Comparison of ENCODE assay signal across 1 cellular context in the genomic region with DNA sequence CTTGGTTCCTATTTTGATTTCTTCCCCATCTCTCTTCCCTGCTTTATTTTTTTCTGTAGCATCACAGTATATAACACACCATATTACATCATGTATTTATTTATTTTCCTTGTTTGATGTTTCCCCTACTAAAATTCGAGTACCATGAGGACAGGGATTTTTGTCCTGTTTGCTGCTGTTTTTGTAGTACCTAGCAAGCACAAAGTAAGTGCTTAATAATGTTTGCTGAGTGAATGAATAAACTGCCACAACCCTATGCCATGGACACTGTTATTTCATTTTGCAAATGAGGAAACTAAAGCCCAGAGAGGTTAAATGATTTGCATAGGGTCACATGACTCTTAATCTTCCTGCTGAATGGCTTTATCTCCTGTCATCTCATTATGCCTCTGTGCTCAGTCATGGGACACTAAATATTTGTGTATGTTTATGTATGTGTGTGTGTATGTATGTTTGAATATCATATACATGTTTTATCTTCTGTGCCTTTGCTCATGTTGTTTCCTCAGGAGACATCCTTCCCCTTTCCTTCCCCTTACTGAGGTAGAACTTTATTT.
TF ChIP-seq lines count a peak whose summit lies in the region.

No MANE protein-coding gene starts in this region.

TF ChIP-seq in HEK293, 187 proteins besides CTCF, POLR2A, EP300 and RAD21 (continued from another document):
- TF ChIP-seq, protein P1, sequence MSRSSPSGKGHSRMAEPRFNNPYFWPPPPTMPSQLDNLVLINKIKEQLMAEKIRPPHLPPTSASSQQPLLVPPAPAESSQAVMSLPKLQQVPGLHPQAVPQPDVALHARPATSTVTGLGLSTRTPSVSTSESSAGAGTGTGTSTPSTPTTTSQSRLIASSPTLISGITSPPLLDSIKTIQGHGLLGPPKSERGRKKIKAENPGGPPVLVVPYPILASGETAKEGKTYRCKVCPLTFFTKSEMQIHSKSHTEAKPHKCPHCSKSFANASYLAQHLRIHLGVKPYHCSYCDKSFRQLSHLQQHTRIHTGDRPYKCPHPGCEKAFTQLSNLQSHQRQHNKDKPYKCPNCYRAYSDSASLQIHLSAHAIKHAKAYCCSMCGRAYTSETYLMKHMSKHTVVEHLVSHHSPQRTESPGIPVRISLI (tag by site-specific recombination; IDR thresholded peaks at IDR 0.05) = no peak
